ENCODE assay signal across 7 cellular contexts in the genomic region with DNA sequence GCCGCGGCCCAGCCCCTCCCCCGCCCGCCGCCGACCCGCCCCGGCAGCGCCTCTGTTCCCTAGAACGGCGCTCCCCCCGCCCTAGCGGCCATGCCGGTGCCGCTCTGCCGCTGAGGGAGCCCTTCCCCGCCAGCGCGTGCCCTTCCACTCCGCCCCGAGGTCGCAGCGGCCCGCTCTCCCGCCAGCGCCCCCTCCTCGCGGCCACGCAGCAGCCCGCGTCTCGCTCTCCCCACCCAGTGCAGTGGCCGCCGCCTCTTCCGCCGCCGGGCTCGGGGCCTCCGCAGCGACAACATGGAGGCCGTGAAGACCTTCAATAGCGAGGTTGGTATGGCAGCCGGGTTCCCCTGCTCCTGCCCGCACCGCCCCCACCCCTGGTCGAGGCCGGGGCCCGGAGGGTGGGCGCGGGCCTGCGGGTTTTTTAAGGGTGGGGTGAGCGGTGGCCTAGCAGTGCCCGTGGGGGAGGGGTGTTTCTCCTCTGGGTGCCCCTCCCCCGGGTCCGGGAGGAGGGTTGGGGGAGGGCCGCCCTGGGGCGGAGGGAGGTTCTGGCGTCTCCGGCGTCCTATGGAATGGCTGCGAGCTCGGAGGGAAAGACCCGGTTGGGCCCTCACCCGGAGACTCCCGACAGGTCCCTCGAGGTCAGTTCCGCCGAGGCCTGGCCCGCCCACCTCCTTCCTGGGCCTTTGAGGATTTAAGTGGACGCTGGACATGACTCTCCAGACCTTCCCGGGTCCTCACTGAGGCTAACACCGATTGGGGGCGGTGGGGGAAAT. TPM values are rescaled to one million over a fixed set of nuclear protein-coding genes. Genes with fewer than 3 reads are reported as not detected.
DNase-seq lines count a peak whose midpoint lies in the region; ATAC-seq lines count a peak whose summit lies in the region.

No MANE protein-coding gene starts in this region.

- peak; percentile 65 for DNase-seq in NCI-H2029 treated with DMSO at 0.1 percent for 48 hours (lab: John Stamatoyannopoulos, UW)
- DNase-seq in T1000 (lab: John Stamatoyannopoulos, UW) = peak; percentile 93
- peak; percentile 99 for DNase-seq in astrocyte of the hippocampus (ENCODE audit: low read depth, low spot score)
- peak; percentile 95 for DNase-seq in hippocampal formation (lab: John Stamatoyannopoulos, UW)
- peak; percentile 92 for DNase-seq in renal cortical epithelial cell (ENCODE audit: low read depth)

- peak; percentile 78 for ATAC-seq in GM18511 (IDR thresholded peaks at IDR 0.05; ENCODE audit: unreplicated experiment)
- peak; percentile 65 for ATAC-seq in HG03025 (IDR thresholded peaks at IDR 0.05; ENCODE audit: low FRiP score, unreplicated experiment)

RNA-seq across cellular contexts. Expression of a gene that starts 0.6 kb away (rescaled TPM):
- 23.1 and 59.2 TPM in 2 replicates for total RNA-seq in renal cortical epithelial cell

Comparison
In these comparisons a context has a peak if more than half of its experiments do, and no peak if none do; other contexts are left out.
1. Peak in every context shown above with its lines: DNase-seq and ATAC-seq.